Comparison of ENCODE assay signal across 20 cellular contexts in genomic region chr7:119964640-119965542, GRCh38.
DNase-seq lines count a peak whose midpoint lies in the region; ATAC-seq and TF ChIP-seq lines count a peak whose summit lies in the region.
"Had no signal": no experiment of that assay in that cellular context is flagged by ENCODE, and none has a peak within 500 bp of the region (broad histone marks: within the 10 kb centered on the region; RNA-seq: fewer than 3 reads in every experiment).

No MANE protein-coding gene starts in this region.

- H3K36me3 ChIP-seq in mesendoderm (ENCODE audit: control insufficient read depth, insufficient read depth, low read length): no peaks in the 10 kb centered on the region
- H3K36me3 ChIP-seq: colonic mucosa, left ventricle myocardium inferior, thyroid gland had no signal

- no peak overlapping the region for H3K4me3 Mint-ChIP-seq in mesothelial cell of epicardium
- H3K4me3 Mint-ChIP-seq: activated CD4-positive, alpha-beta T cell treated with anti-CD3 and anti-CD28 coated beads, Interleukin-2, amount 10 ng/mL, durations not matched to agents 7 days and 5 days; activated naive CD8-positive, alpha-beta T cell treated with anti-CD3 and anti-CD28 coated beads, Interleukin-2, amount 10 ng/mL, durations not matched to agents 7 days and 5 days; natural killer cell had no signal

- H3K27me3 Mint-ChIP-seq in mesothelial cell of epicardium (ENCODE audit: low read depth): no peaks in the 10 kb centered on the region
- H3K27me3 Mint-ChIP-seq: activated CD4-positive, alpha-beta T cell treated with anti-CD3 and anti-CD28 coated beads, Interleukin-2, amount 10 ng/mL, durations not matched to agents 7 days and 5 days; activated naive CD8-positive, alpha-beta T cell treated with anti-CD3 and anti-CD28 coated beads, Interleukin-2, amount 10 ng/mL, durations not matched to agents 7 days and 5 days had no signal

- H3K18ac ChIP-seq in mesendoderm (ENCODE audit: low read length): no peak overlapping the region

- ATAC-seq in HG02610 (IDR thresholded peaks at IDR 0.05; ENCODE audit: unreplicated experiment): no peak
- ATAC-seq: natural killer cell, right cardiac atrium had no signal

- no peaks in the 10 kb centered on the region for H3K4me1 ChIP-seq in mesendoderm (ENCODE audit: control insufficient read depth, low read depth, low read length)
- H3K4me1 ChIP-seq: colonic mucosa, left ventricle myocardium inferior, thyroid gland had no signal

- peak; percentile 35 for DNase-seq in AG10803 (ENCODE audit: low read depth)
- peak; percentile 81 for DNase-seq in NCI-H226
- DNase-seq in cerebellum (ENCODE audit: low spot score): peak; percentile 5
- DNase-seq in mesothelial cell of epicardium (ENCODE audit: low spot score in 2 of 2, unreplicated experiment in 2 of 2): no peak
- no peak for DNase-seq in NCI-H2196 (lab: John Stamatoyannopoulos, UW; ENCODE audit: unreplicated experiment)
- no peak for DNase-seq in mesendoderm
- no peak for DNase-seq in 8988T
- DNase-seq: activated CD4-positive, alpha-beta T cell treated with anti-CD3 and anti-CD28 coated beads, Interleukin-2, amount 10 ng/mL, durations not matched to agents 7 days and 5 days; activated naive CD8-positive, alpha-beta T cell treated with anti-CD3 and anti-CD28 coated beads, Interleukin-2, amount 10 ng/mL, durations not matched to agents 7 days and 5 days; activated T-cell treated with anti-CD3 and anti-CD28 coated beads, Interleukin-2, amount 50 U/mL, for 1 hour; colonic mucosa; left ventricle myocardium inferior; MV-4-11; natural killer cell; right cardiac atrium; SHP77 treated with DMSO at 0.1 percent for 48 hours; stimulated activated CD4-positive, alpha-beta T cell treated with anti-CD3 and anti-CD28 coated beads, Interleukin-4, amount 100 ng/mL, for 1 hour; T-helper 9 cell; thyroid gland had no signal

- no peaks in the 10 kb centered on the region for H3K9me3 Mint-ChIP-seq in mesothelial cell of epicardium
- H3K9me3 Mint-ChIP-seq: activated CD4-positive, alpha-beta T cell treated with anti-CD3 and anti-CD28 coated beads, Interleukin-2, amount 10 ng/mL, durations not matched to agents 7 days and 5 days had no signal

- no peaks in the 10 kb centered on the region for H3K36me3 Mint-ChIP-seq in mesothelial cell of epicardium
- H3K36me3 Mint-ChIP-seq: activated naive CD8-positive, alpha-beta T cell treated with anti-CD3 and anti-CD28 coated beads, Interleukin-2, amount 10 ng/mL, durations not matched to agents 7 days and 5 days; natural killer cell had no signal

- no peak overlapping the region for H3K23ac ChIP-seq in mesendoderm (ENCODE audit: low read length)

- no peak overlapping the region for H2BK5ac ChIP-seq in mesendoderm (ENCODE audit: low read length)

- peak overlapping the region; percentile 37 for H3K27ac Mint-ChIP-seq in mesothelial cell of epicardium
- H3K27ac Mint-ChIP-seq: activated CD4-positive, alpha-beta T cell treated with anti-CD3 and anti-CD28 coated beads, Interleukin-2, amount 10 ng/mL, durations not matched to agents 7 days and 5 days; activated naive CD8-positive, alpha-beta T cell treated with anti-CD3 and anti-CD28 coated beads, Interleukin-2, amount 10 ng/mL, durations not matched to agents 7 days and 5 days; natural killer cell had no signal

- no CpG with 5 or more reads among the region's 1 CpG for WGBS in mesendoderm (ENCODE audit: extremely low coverage, insufficient coverage, low lambda C conversion rate)

- H4K8ac ChIP-seq in mesendoderm (ENCODE audit: low read depth, low read length): no peak overlapping the region

- H3K4me1 Mint-ChIP-seq in mesothelial cell of epicardium: peaks cover 20% of the 10 kb centered on the region
- H3K4me1 Mint-ChIP-seq: activated CD4-positive, alpha-beta T cell treated with anti-CD3 and anti-CD28 coated beads, Interleukin-2, amount 10 ng/mL, durations not matched to agents 7 days and 5 days; activated naive CD8-positive, alpha-beta T cell treated with anti-CD3 and anti-CD28 coated beads, Interleukin-2, amount 10 ng/mL, durations not matched to agents 7 days and 5 days; natural killer cell had no signal

- no peak overlapping the region for H2AK5ac ChIP-seq in mesendoderm (ENCODE audit: low read length)

- no peak overlapping the region for H3K27ac ChIP-seq in mesendoderm (ENCODE audit: low read depth, low read length)
- H3K27ac ChIP-seq: colonic mucosa, left ventricle myocardium inferior, thyroid gland had no signal

- H3K4ac ChIP-seq in mesendoderm (ENCODE audit: low read depth, low read length): no peak overlapping the region

- no peak overlapping the region for H4K5ac ChIP-seq in mesendoderm (ENCODE audit: low read length)

- H2BK15ac ChIP-seq in mesendoderm (replicated peaks; ENCODE audit: low read depth): no peak overlapping the region

- no peak overlapping the region for H2BK120ac ChIP-seq in mesendoderm (ENCODE audit: low read depth, low read length)

- no peak overlapping the region for H3K4me2 ChIP-seq in mesendoderm (ENCODE audit: low read length)

- no peak overlapping the region for H3K56ac ChIP-seq in mesendoderm (ENCODE audit: low read length)

- TF ChIP-seq CTCF in AG10803 (conservative IDR thresholded peaks at IDR 0.05; ENCODE audit: low read length) (no peak), mesothelial cell of epicardium (IDR thresholded peaks at IDR 0.05; ENCODE audit: unreplicated experiment) (no peak)

- H3K4me3 ChIP-seq in AG10803 (ENCODE audit: low read length) (no peak overlapping the region), mesendoderm (ENCODE audit: low read length) (no peak overlapping the region)
- H3K4me3 ChIP-seq: colonic mucosa, left ventricle myocardium inferior, thyroid gland had no signal

- no peaks in the 10 kb centered on the region for H3K79me2 ChIP-seq in mesendoderm (ENCODE audit: control insufficient read depth, insufficient read depth, low read length)

- no peaks in the 10 kb centered on the region for H3K27me3 ChIP-seq in mesendoderm (ENCODE audit: insufficient read depth, low read length, poor library complexity)
- H3K27me3 ChIP-seq: colonic mucosa, thyroid gland had no signal

- no peak overlapping the region for H3K9ac ChIP-seq in mesendoderm (ENCODE audit: low read length)

- H3K79me1 ChIP-seq in mesendoderm (ENCODE audit: low read length): no peaks in the 10 kb centered on the region

Comparison
In these comparisons a context has a peak if more than half of its experiments do, and no peak if none do; other contexts are left out.
1. DNase-seq: peak in AG10803 (single experiment), NCI-H226 (single experiment) and cerebellum (single experiment); none in mesothelial cell of epicardium (0 of 2), NCI-H2196 (single experiment), mesendoderm (single experiment) and 8988T (single experiment).